In genomic region chr18:76817888-76818611, GRCh38 we compare ENCODE assay signal across 22 cellular contexts. TPM values are rescaled to one million over a fixed set of nuclear protein-coding genes. Genes with fewer than 3 reads are reported as not detected.
DNase-seq lines count a peak whose midpoint lies in the region; ATAC-seq and TF ChIP-seq lines count a peak whose summit lies in the region.
"Had no signal": no experiment of that assay in that cellular context is flagged by ENCODE, and none has a peak within 500 bp of the region (broad histone marks: within the 10 kb centered on the region; RNA-seq: fewer than 3 reads in every experiment).

No MANE protein-coding gene starts in this region.

- no peaks in the 10 kb centered on the region for H3K9me3 Mint-ChIP-seq in activated T-cell treated with anti-CD3 and anti-CD28 coated beads, Interleukin-2, amount 50 U/mL, for 72 hours
- no peaks in the 10 kb centered on the region for H3K9me3 Mint-ChIP-seq in activated T-cell treated with anti-CD3 and anti-CD28 coated beads, Interleukin-2, amount 50 U/mL, for 4 hours
- H3K9me3 Mint-ChIP-seq in stimulated activated memory B cell treated with anti-CD40 and anti-IgM and Interleukin-4, amounts not matched to agents 10 μg/mL and 1 μg/mL and 100 μg/mL, for 72 hours = no peaks in the 10 kb centered on the region
- H3K9me3 Mint-ChIP-seq: GM23338 had no signal

- peaks cover 4% of the 10 kb centered on the region in 2 donors for H3K36me3 Mint-ChIP-seq in activated T-cell treated with anti-CD3 and anti-CD28 coated beads, Interleukin-2, amount 50 U/mL, for 72 hours (ENCODE audit: insufficient read depth in 2 of 2)
- peaks cover 14% of the 10 kb centered on the region for H3K36me3 Mint-ChIP-seq in activated T-cell treated with anti-CD3 and anti-CD28 coated beads, Interleukin-2, amount 50 U/mL, for 4 hours (ENCODE audit: insufficient read depth)
- H3K36me3 Mint-ChIP-seq in T-helper 17 cell (ENCODE audit: low read depth) = peaks cover 2% of the 10 kb centered on the region
- H3K36me3 Mint-ChIP-seq in stimulated activated memory B cell treated with anti-CD40 and anti-IgM and Interleukin-4, amounts not matched to agents 10 μg/mL and 1 μg/mL and 100 μg/mL, for 72 hours = peaks cover 29% of the 10 kb centered on the region

- no peaks in the 10 kb centered on the region for H3K27me3 Mint-ChIP-seq in activated T-cell treated with anti-CD3 and anti-CD28 coated beads, Interleukin-2, amount 50 U/mL, for 72 hours (ENCODE audit: low read depth)
- H3K27me3 Mint-ChIP-seq in activated T-cell treated with anti-CD3 and anti-CD28 coated beads, Interleukin-2, amount 50 U/mL, for 4 hours (ENCODE audit: low read depth) = no peaks in the 10 kb centered on the region
- H3K27me3 Mint-ChIP-seq in T-helper 17 cell = no peaks in the 10 kb centered on the region
- no peaks in the 10 kb centered on the region for H3K27me3 Mint-ChIP-seq in stimulated activated memory B cell treated with anti-CD40 and anti-IgM and Interleukin-4, amounts not matched to agents 10 μg/mL and 1 μg/mL and 100 μg/mL, for 72 hours

- no peaks in the 10 kb centered on the region for H3K9me3 ChIP-seq in T-helper 17 cell (ENCODE audit: control insufficient read depth, low read length, poor library complexity, severe bottlenecking)

- no peak for TF ChIP-seq CTCF in GM20000 (IDR thresholded peaks at IDR 0.05; ENCODE audit: extremely low read depth, missing control alignments)

- peak overlapping the region; percentile 75 for H3K27ac Mint-ChIP-seq in activated T-cell treated with anti-CD3 and anti-CD28 coated beads, Interleukin-2, amount 50 U/mL, for 72 hours
- H3K27ac Mint-ChIP-seq in T-helper 17 cell = peak overlapping the region; percentile 41
- H3K27ac Mint-ChIP-seq in stimulated activated memory B cell treated with anti-CD40 and anti-IgM and Interleukin-4, amounts not matched to agents 10 μg/mL and 1 μg/mL and 100 μg/mL, for 72 hours = peak overlapping the region; percentile 46
- H3K27ac Mint-ChIP-seq: GM23338 had no signal

- DNase-seq in activated T-cell treated with anti-CD3 and anti-CD28 coated beads, Interleukin-2, amount 50 U/mL, for 72 hours = no peak
- no peak for DNase-seq in activated T-cell treated with anti-CD3 and anti-CD28 coated beads, Interleukin-2, amount 50 U/mL, for 4 hours
- DNase-seq in T-helper 17 cell = no peak
- peak; percentile 53 for DNase-seq in mesenteric fat pad (ENCODE audit: low spot score)
- DNase-seq in NCI-H187 (lab: John Stamatoyannopoulos, UW) = no peak
- no peak for DNase-seq in EL
- DNase-seq in GM20000 (ENCODE audit: low spot score) = no peak
- DNase-seq: 8988T; HCEC 1CT; KBM-7; NCI-H1092 treated with DMSO at 0.1 percent for 48 hours; NCI-H146; NCI-H2029 treated with DMSO at 0.1 percent for 48 hours; NCI-H226; NCI-H510A treated with DMSO at 0.1 percent for 48 hours; NCI-H774; NK-92 treated with Interleukin-12 subunit alpha and Interleukin-12 subunit beta, amount 100 ng/mL, for 24 hours; SIG-M5 had no signal

- no peak for ATAC-seq in activated T-cell treated with anti-CD3 and anti-CD28 coated beads, Interleukin-2, amount 50 U/mL, for 72 hours (replicated peaks in 1 of 2)
- ATAC-seq in activated T-cell treated with anti-CD3 and anti-CD28 coated beads, Interleukin-2, amount 50 U/mL, for 4 hours = no peak
- ATAC-seq in T-helper 17 cell = no peak
- ATAC-seq in stimulated activated memory B cell treated with anti-CD40 and anti-IgM and Interleukin-4, amounts not matched to agents 10 μg/mL and 1 μg/mL and 100 μg/mL, for 72 hours = no peak
- ATAC-seq: GM23338, Panc1, SK-N-SH treated with all-trans-retinoic acid at 6 μM for 48 hours had no signal

- no peak overlapping the region for H3K4me3 Mint-ChIP-seq in activated T-cell treated with anti-CD3 and anti-CD28 coated beads, Interleukin-2, amount 50 U/mL, for 72 hours
- no peak overlapping the region for H3K4me3 Mint-ChIP-seq in activated T-cell treated with anti-CD3 and anti-CD28 coated beads, Interleukin-2, amount 50 U/mL, for 4 hours
- H3K4me3 Mint-ChIP-seq in T-helper 17 cell = no peak overlapping the region
- H3K4me3 Mint-ChIP-seq in stimulated activated memory B cell treated with anti-CD40 and anti-IgM and Interleukin-4, amounts not matched to agents 10 μg/mL and 1 μg/mL and 100 μg/mL, for 72 hours = no peak overlapping the region
- H3K4me3 Mint-ChIP-seq: GM23338 had no signal

- peaks cover 31% of the 10 kb centered on the region for H3K4me1 Mint-ChIP-seq in activated T-cell treated with anti-CD3 and anti-CD28 coated beads, Interleukin-2, amount 50 U/mL, for 72 hours (ENCODE audit: low read depth)
- peaks cover 32% of the 10 kb centered on the region for H3K4me1 Mint-ChIP-seq in activated T-cell treated with anti-CD3 and anti-CD28 coated beads, Interleukin-2, amount 50 U/mL, for 4 hours (ENCODE audit: low read depth)
- peaks cover 26% of the 10 kb centered on the region for H3K4me1 Mint-ChIP-seq in T-helper 17 cell
- peaks cover 42% of the 10 kb centered on the region for H3K4me1 Mint-ChIP-seq in stimulated activated memory B cell treated with anti-CD40 and anti-IgM and Interleukin-4, amounts not matched to agents 10 μg/mL and 1 μg/mL and 100 μg/mL, for 72 hours

RNA-seq across cellular contexts. Expression of gene ZNF236, which starts 4.3 kb away (rescaled TPM):
- 10 to 100 TPM; 15.7 to 17.9 TPM for total RNA-seq in activated T-cell treated with anti-CD3 and anti-CD28 coated beads, Interleukin-2, amount 50 U/mL, for 72 hours
- 10 to 100 TPM; 13.9 to 16.6 (median 15.5) TPM for total RNA-seq in activated T-cell treated with anti-CD3 and anti-CD28 coated beads, Interleukin-2, amount 50 U/mL, for 4 hours
- total RNA-seq in T-helper 17 cell = 10 to 100 TPM; 29.5 to 29.9 TPM
- 14.5 TPM for total RNA-seq in mesenteric fat pad
